ENCODE assay signal across 9 cellular contexts in the genomic region with DNA sequence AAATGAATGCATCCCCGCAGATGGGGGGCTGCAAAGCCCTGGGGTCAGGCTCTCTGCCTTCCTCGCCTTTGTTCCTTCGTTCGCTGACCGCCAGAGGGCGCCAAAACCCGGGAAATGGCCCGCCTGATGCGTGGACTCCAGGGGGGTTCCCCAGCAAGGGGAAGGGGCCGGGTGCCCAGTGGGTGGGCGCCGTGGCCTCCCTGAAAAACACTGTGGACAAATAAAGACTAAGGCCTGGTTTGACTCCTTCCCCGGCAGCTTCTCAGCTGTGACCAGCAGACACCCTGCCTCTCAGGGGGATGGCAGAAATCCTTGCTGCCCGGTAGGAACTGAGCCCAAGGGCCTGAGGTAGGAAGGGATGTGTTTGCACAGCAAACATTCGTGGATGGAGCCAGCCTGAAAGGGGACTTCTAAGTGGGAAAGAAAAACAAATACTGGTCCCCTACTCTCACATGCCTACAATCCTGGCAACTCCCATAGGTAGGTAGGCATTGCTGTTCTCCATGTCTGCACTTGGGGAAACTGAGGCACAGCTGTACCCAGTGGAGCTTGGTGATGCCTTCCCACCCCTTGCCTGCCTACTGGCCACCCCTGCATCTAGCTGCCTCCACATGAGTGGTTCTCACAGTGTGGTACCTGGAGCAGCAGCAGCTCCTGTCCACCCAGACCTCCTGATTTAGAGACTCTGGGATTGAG. TPM values are rescaled to one million over a fixed set of nuclear protein-coding genes. Genes with fewer than 3 reads are reported as not detected.
DNase-seq lines count a peak whose midpoint lies in the region; ATAC-seq and TF ChIP-seq lines count a peak whose summit lies in the region.
"Had no signal": no experiment of that assay in that cellular context is flagged by ENCODE, and none has a peak within 500 bp of the region (broad histone marks: within the 10 kb centered on the region; RNA-seq: fewer than 3 reads in every experiment).

No MANE protein-coding gene starts in this region.

- H3K36me3 Mint-ChIP-seq in activated CD4-positive, alpha-beta memory T cell treated with anti-CD3 and anti-CD28 coated beads, Interleukin-2, amount 10 ng/mL, durations not matched to agents 7 days and 5 days (ENCODE audit: low read depth), result no peaks in the 10 kb centered on the region
- H3K36me3 Mint-ChIP-seq in natural killer cell, result no peaks in the 10 kb centered on the region
- H3K36me3 Mint-ChIP-seq: activated naive CD4-positive, alpha-beta T cell treated with anti-CD3 and anti-CD28 coated beads, Interleukin-2, amount 50 U/mL, for 24 hours had no signal

- H3K27ac Mint-ChIP-seq in activated CD4-positive, alpha-beta memory T cell treated with anti-CD3 and anti-CD28 coated beads, Interleukin-2, amount 10 ng/mL, durations not matched to agents 7 days and 5 days, result no peak overlapping the region
- H3K27ac Mint-ChIP-seq in natural killer cell, result peak overlapping the region in 1 of 2 donors; percentile 57
- H3K27ac Mint-ChIP-seq: activated naive CD4-positive, alpha-beta T cell treated with anti-CD3 and anti-CD28 coated beads, Interleukin-2, amount 50 U/mL, for 24 hours had no signal

- peaks cover 6% of the 10 kb centered on the region for H3K4me1 Mint-ChIP-seq in activated CD4-positive, alpha-beta memory T cell treated with anti-CD3 and anti-CD28 coated beads, Interleukin-2, amount 10 ng/mL, durations not matched to agents 7 days and 5 days
- H3K4me1 Mint-ChIP-seq in natural killer cell, result peaks cover 15 to 21% of the 10 kb centered on the region in 2 donors
- H3K4me1 Mint-ChIP-seq: activated naive CD4-positive, alpha-beta T cell treated with anti-CD3 and anti-CD28 coated beads, Interleukin-2, amount 50 U/mL, for 24 hours had no signal

- POLR2A ChIA-PET in activated CD4-positive, alpha-beta memory T cell treated with anti-CD3 and anti-CD28 coated beads, Interleukin-2, amount 10 ng/mL, durations not matched to agents 7 days and 5 days (lab: Charles Lee), result no interaction called here

- peak; percentile 37 to 69 (median 39) for ATAC-seq in natural killer cell
- ATAC-seq in stimulated activated naive CD8-positive, alpha-beta T cell treated with anti-CD3 and anti-CD28 coated beads, Interleukin-15, Interleukin-2, amounts not matched to agents 100 U/mL and 50 U/mL, for 24 hours, result peak; percentile 32

- intact Hi-C loops in natural killer cell (cut with micrococcal nuclease), result loop anchor here (1.0 to 5.0 kb wide), 2 partner anchors 219 to 489 kb away; no protein-coding TSS in a partner anchor

- TF ChIP-seq CTCF in GM10266 (IDR thresholded peaks at IDR 0.05; ENCODE audit: control insufficient read depth, insufficient read depth, low read depth, missing control alignments), result peak; percentile 93
- TF ChIP-seq CTCF in natural killer cell (IDR thresholded peaks at IDR 0.05), result peak; percentile 97

- H3K9me3 Mint-ChIP-seq in activated CD4-positive, alpha-beta memory T cell treated with anti-CD3 and anti-CD28 coated beads, Interleukin-2, amount 10 ng/mL, durations not matched to agents 7 days and 5 days, result no peaks in the 10 kb centered on the region
- H3K9me3 Mint-ChIP-seq in natural killer cell, result no peaks in the 10 kb centered on the region
- H3K9me3 Mint-ChIP-seq: activated naive CD4-positive, alpha-beta T cell treated with anti-CD3 and anti-CD28 coated beads, Interleukin-2, amount 50 U/mL, for 24 hours had no signal

- peak; percentile 63 for DNase-seq in GM10266 (ENCODE audit: extremely low spot score)
- DNase-seq in NAMALWA (ENCODE audit: low spot score), result peak; percentile 73
- peak; percentile 69 for DNase-seq in activated CD4-positive, alpha-beta memory T cell treated with anti-CD3 and anti-CD28 coated beads, Interleukin-2, amount 10 ng/mL, durations not matched to agents 7 days and 5 days
- DNase-seq in effector CD4-positive, alpha-beta T cell, result peak; percentile 73
- peak; percentile 74 for DNase-seq in natural killer cell
- DNase-seq in stimulated activated naive CD8-positive, alpha-beta T cell treated with anti-CD3 and anti-CD28 coated beads, Interleukin-15, Interleukin-2, amounts not matched to agents 100 U/mL and 50 U/mL, for 24 hours, result peak; percentile 83
- DNase-seq in ureter (ENCODE audit: low spot score), result no peak
- no peak for DNase-seq in NOMO-1 treated with dmso at 0.1 percent for 144 hours (lab: John Stamatoyannopoulos, UW; ENCODE audit: unreplicated experiment)

- H3K4me3 Mint-ChIP-seq in activated CD4-positive, alpha-beta memory T cell treated with anti-CD3 and anti-CD28 coated beads, Interleukin-2, amount 10 ng/mL, durations not matched to agents 7 days and 5 days, result no peak overlapping the region
- no peak overlapping the region for H3K4me3 Mint-ChIP-seq in natural killer cell
- H3K4me3 Mint-ChIP-seq: activated naive CD4-positive, alpha-beta T cell treated with anti-CD3 and anti-CD28 coated beads, Interleukin-2, amount 50 U/mL, for 24 hours had no signal

- CTCF ChIA-PET in activated CD4-positive, alpha-beta memory T cell treated with anti-CD3 and anti-CD28 coated beads, Interleukin-2, amount 10 ng/mL, durations not matched to agents 7 days and 5 days (lab: Charles Lee), result interaction anchor here (0.6 to 6.2 kb wide), 8 partner anchors 15 to 414 kb away, joined by 3 to 258 read pairs (median 6); a partner anchor contains a TSS

- H3K27me3 Mint-ChIP-seq in activated CD4-positive, alpha-beta memory T cell treated with anti-CD3 and anti-CD28 coated beads, Interleukin-2, amount 10 ng/mL, durations not matched to agents 7 days and 5 days, result peaks cover 10% of the 10 kb centered on the region
- H3K27me3 Mint-ChIP-seq in natural killer cell (ENCODE audit: low read depth in 2 of 2), result peaks cover 26 to 29% of the 10 kb centered on the region in 2 donors

RNA-seq across cellular contexts. Expression of a gene that starts 57.7 kb away (rescaled TPM):
- 10 to 100 TPM; 17.0 to 18.8 TPM for total RNA-seq in activated CD4-positive, alpha-beta memory T cell treated with anti-CD3 and anti-CD28 coated beads, Interleukin-2, amount 10 ng/mL, durations not matched to agents 7 days and 5 days
- total RNA-seq in natural killer cell (1,000 to 10,000 TPM; 1,579 to 2,725 (median 2,168) TPM), ureter (84.2 TPM)

Comparison
In these comparisons a context has a peak if more than half of its experiments do, and no peak if none do; other contexts are left out.
1. DNase-seq: peak in GM10266 (single experiment), NAMALWA (single experiment), activated CD4-positive, alpha-beta memory T cell treated with anti-CD3 and anti-CD28 coated beads, Interleukin-2, amount 10 ng/mL, durations not matched to agents 7 days and 5 days (single experiment), effector CD4-positive, alpha-beta T cell (single experiment), natural killer cell (single experiment) and stimulated activated naive CD8-positive, alpha-beta T cell treated with anti-CD3 and anti-CD28 coated beads, Interleukin-15, Interleukin-2, amounts not matched to agents 100 U/mL and 50 U/mL, for 24 hours (single experiment); none in ureter (single experiment) and NOMO-1 treated with dmso at 0.1 percent for 144 hours (single experiment).
2. RNA of a gene that starts 57.7 kb away (total RNA-seq): 1,579 to 2,725 TPM in natural killer cell; 84.2 TPM in ureter (single experiment) and 17.0 to 18.8 TPM in activated CD4-positive, alpha-beta memory T cell treated with anti-CD3 and anti-CD28 coated beads, Interleukin-2, amount 10 ng/mL, durations not matched to agents 7 days and 5 days; every median in the first group is over 10 times any median in the second.